ENCODE assay signal across 9 cellular contexts in genomic region chr1:156676820-156677615, GRCh38. TPM values are rescaled to one million over a fixed set of nuclear protein-coding genes. Genes with fewer than 3 reads are reported as not detected.
DNase-seq lines count a peak whose midpoint lies in the region; ATAC-seq and TF ChIP-seq lines count a peak whose summit lies in the region.
"Had no signal": no experiment of that assay in that cellular context is flagged by ENCODE, and none has a peak within 500 bp of the region (broad histone marks: within the 10 kb centered on the region; RNA-seq: fewer than 3 reads in every experiment).

NES (minus strand) TSS chr1:156677407; CDS start chr1:156677264, 143 bp downstream.

- TF ChIP-seq CTCF in GM10248 (IDR thresholded peaks at IDR 0.05; ENCODE audit: control extremely low read depth, extremely low read depth, low read depth, missing control alignments) = no peak

- peaks cover 14 to 63% (median 47%) of the 10 kb centered on the region in 10 experiments for H3K4me1 ChIP-seq in BLaER1 treated with 17β-estradiol and CSF1 and Interleukin-3, amounts not matched to agents 10 nM and 100 nM
- H3K4me1 ChIP-seq in stomach smooth muscle (ENCODE audit: control insufficient read depth, insufficient read depth, low read length) = peaks cover 40% of the 10 kb centered on the region

- H3K27ac ChIP-seq in BLaER1 treated with 17β-estradiol and CSF1 and Interleukin-3, amounts not matched to agents 10 nM and 100 nM = no peak within 1 kb of the TSS
- peak within 1 kb of the TSS; percentile 31 for H3K27ac ChIP-seq in stomach smooth muscle (ENCODE audit: low read length)
- H3K27ac ChIP-seq: HL-60 had no signal

- no peaks in the 10 kb centered on the region for H3K9me3 ChIP-seq in BLaER1 treated with 17β-estradiol and CSF1 and Interleukin-3, amounts not matched to agents 10 nM and 100 nM (replicated peaks in 1 of 11)
- no peaks in the 10 kb centered on the region for H3K9me3 ChIP-seq in stomach smooth muscle (ENCODE audit: control insufficient read depth in 2 of 2, low read length in 2 of 2)

- H4K20me1 ChIP-seq in BLaER1 treated with 17β-estradiol and CSF1 and Interleukin-3, amounts not matched to agents 10 nM and 100 nM = peaks cover 0 to 14% (median 0%) of the 10 kb centered on the region in 11 experiments; a peak in 4 of 22 replicates

- H3K9ac ChIP-seq in BLaER1 treated with 17β-estradiol and CSF1 and Interleukin-3, amounts not matched to agents 10 nM and 100 nM = no peak within 1 kb of the TSS; a peak in 1 of 22 replicates
- peak within 1 kb of the TSS; percentile 29 to 56 for H3K9ac ChIP-seq in stomach smooth muscle (ENCODE audit: low read length in 2 of 2)

- POLR2A ChIA-PET in GM10248 (lab: Yijun Ruan, JAX) = no interaction called here

- intact Hi-C loops in left colon (cut with DNase I, micrococcal nuclease) = no loop called here

- ATAC-seq in left colon (peak; percentile 65), GM21576 (IDR thresholded peaks at IDR 0.05; ENCODE audit: unreplicated experiment) (no peak)

- peak within 1 kb of the TSS in 3 of 10 experiments; percentile 2 to 48 (median 20); a peak in 4 of 20 replicates for H3K4me3 ChIP-seq in BLaER1 treated with 17β-estradiol and CSF1 and Interleukin-3, amounts not matched to agents 10 nM and 100 nM
- H3K4me3 ChIP-seq in stomach smooth muscle (ENCODE audit: low read length in 2 of 2) = peak within 1 kb of the TSS; percentile 71 to 76

- CTCF ChIA-PET in GM10248 (lab: Yijun Ruan, JAX) = interaction anchor here (1.0 to 25.5 kb wide), 12 partner anchors 13 to 290 kb away, joined by 3 to 597 read pairs (median 8); partner anchors contain the start of gene CRABP2

- no peaks in the 10 kb centered on the region for H3K36me3 ChIP-seq in BLaER1 treated with 17β-estradiol and CSF1 and Interleukin-3, amounts not matched to agents 10 nM and 100 nM
- no peaks in the 10 kb centered on the region for H3K36me3 ChIP-seq in stomach smooth muscle (ENCODE audit: control insufficient read depth in 2 of 2, insufficient read depth in 2 of 2, low read length in 2 of 2)

- DNase-seq in LHCN-M2 (ENCODE audit: low read depth) = peak; percentile 89
- peak; percentile 71 for DNase-seq in cerebellar cortex (ENCODE audit: low spot score)
- DNase-seq in left colon = peak in 1 of 2 donors; percentile 47
- DNase-seq in stimulated activated CD4-positive, alpha-beta T cell treated with anti-CD3 and anti-CD28 coated beads, Interleukin-1b, Interleukin-23, amount 100 ng/mL, for 48 hours = no peak
- DNase-seq in GM10248 (ENCODE audit: extremely low spot score) = no peak

- H3K4me2 ChIP-seq in BLaER1 treated with 17β-estradiol and CSF1 and Interleukin-3, amounts not matched to agents 10 nM and 100 nM = peak within 1 kb of the TSS; percentile 36 to 80 (median 61)

- peaks cover 56 to 78% (median 72%) of the 10 kb centered on the region in 11 experiments for H3K27me3 ChIP-seq in BLaER1 treated with 17β-estradiol and CSF1 and Interleukin-3, amounts not matched to agents 10 nM and 100 nM
- peaks cover 27 to 48% of the 10 kb centered on the region in 2 donors for H3K27me3 ChIP-seq in stomach smooth muscle (ENCODE audit: control insufficient read depth in 1 of 2, insufficient read depth in 2 of 2, low read length in 2 of 2)

RNA-seq across cellular contexts. Expression of gene NES, which starts in this region (rescaled TPM):
- total RNA-seq in LHCN-M2 (2014; rRNA removed) (470 and 483 TPM in 2 replicates), left colon (1 to 10 TPM; 3.6 to 6.8 TPM)
- polyA plus RNA-seq in LHCN-M2 (2012) = 766 TPM

Comparison
In these comparisons a context has a peak if more than half of its experiments do, and no peak if none do; other contexts are left out.
1. RNA of gene NES (total RNA-seq): 470 to 483 TPM in LHCN-M2; 3.6 to 6.8 TPM in left colon; every median in the first group is over 10 times any median in the second.
2. H3K9ac ChIP-seq: peak in stomach smooth muscle (2 of 2); none in BLaER1 treated with 17β-estradiol and CSF1 and Interleukin-3, amounts not matched to agents 10 nM and 100 nM (0 of 11).
3. DNase-seq: peak in LHCN-M2 (single experiment) and cerebellar cortex (single experiment); none in stimulated activated CD4-positive, alpha-beta T cell treated with anti-CD3 and anti-CD28 coated beads, Interleukin-1b, Interleukin-23, amount 100 ng/mL, for 48 hours (single experiment) and GM10248 (single experiment).